Comparison of ENCODE assay signal across 7 cellular contexts in the genomic region with DNA sequence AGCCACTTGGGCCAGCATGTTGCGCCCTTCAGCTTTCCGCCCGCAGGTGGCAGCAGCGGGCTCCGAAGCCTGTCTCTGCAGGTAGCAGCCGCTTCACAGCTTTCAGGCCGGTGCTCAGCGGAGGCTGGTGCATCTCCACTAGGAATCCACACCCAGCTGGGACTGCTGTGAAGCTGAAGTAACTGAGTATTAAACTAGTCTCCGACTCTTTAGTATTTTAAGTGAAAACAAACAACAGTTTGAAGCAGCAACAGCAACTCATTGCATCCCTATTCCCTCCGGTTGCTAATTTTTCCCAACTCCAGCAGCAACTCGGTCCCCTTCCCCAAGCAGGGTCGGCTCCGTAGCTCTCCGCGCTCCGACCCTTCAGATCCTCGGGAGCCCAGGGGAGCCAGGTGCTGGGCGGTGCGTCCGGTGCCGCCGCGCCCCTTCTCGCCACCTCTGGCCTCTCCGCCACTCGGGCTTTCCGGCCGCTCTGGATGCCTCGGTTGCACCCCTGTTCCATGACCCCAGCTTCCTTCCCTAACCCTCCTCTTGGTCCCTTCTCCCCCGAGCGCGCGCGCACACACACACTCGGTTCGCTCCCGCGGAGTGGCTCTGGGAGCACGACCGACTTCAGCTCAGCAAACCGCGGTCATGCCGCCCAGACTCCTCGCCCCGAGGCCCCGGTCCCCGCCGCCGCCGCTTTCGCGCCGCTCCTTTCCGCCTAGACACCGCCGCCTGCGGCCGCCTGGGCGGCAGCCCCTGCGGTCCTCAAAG. TPM values are rescaled to one million over a fixed set of nuclear protein-coding genes. Genes with fewer than 3 reads are reported as not detected.
DNase-seq lines count a peak whose midpoint lies in the region; ATAC-seq and TF ChIP-seq lines count a peak whose summit lies in the region.

No MANE protein-coding gene starts in this region.

- ATAC-seq in GM18499 (IDR thresholded peaks at IDR 0.05; ENCODE audit: insufficient read depth, unreplicated experiment) (peak; percentile 96), HG02885 (IDR thresholded peaks at IDR 0.05; ENCODE audit: poor library complexity, unreplicated experiment) (peak; percentile 95)

- peaks cover 23% of the 10 kb centered on the region for H3K4me1 Mint-ChIP-seq in brain

- H3K4me3 Mint-ChIP-seq in brain: peak overlapping the region; percentile 87 to 95 (median 92)

- H3K27me3 Mint-ChIP-seq in brain: peaks cover 37% of the 10 kb centered on the region

- TF ChIP-seq CTCF in brain (conservative IDR thresholded peaks at IDR 0.05) (peak; percentile 86 to 92), retinal pigment epithelial cell (conservative IDR thresholded peaks at IDR 0.05; ENCODE audit: low read depth, low read length) (peak; percentile 95)

- peak overlapping the region in 4 of 5 experiments; percentile 26 to 85 (median 56) for H3K27ac Mint-ChIP-seq in brain

- H3K4me3 ChIP-seq in retinal pigment epithelial cell (ENCODE audit: low read length): peak overlapping the region; percentile 66

- H3K9me3 Mint-ChIP-seq in brain: peaks cover 0 to 5% (median 0%) of the 10 kb centered on the region in 5 experiments

- peak; percentile 97 for DNase-seq in NCI-H146 (lab: John Stamatoyannopoulos, UW)
- peak in 3 of 5 experiments; percentile 16 to 66 (median 36) for DNase-seq in T-helper 2 cell
- DNase-seq in iPS DF 4.7 (ENCODE audit: extremely low read depth, low spot score): peak; percentile 58
- DNase-seq in retinal pigment epithelial cell (ENCODE audit: low read depth): no peak

- H3K36me3 Mint-ChIP-seq in brain: no peaks in the 10 kb centered on the region

RNA-seq across cellular contexts. Expression of gene NKAIN2, which starts 0.8 kb away (rescaled TPM):
- 18.3 TPM for polyA plus RNA-seq in brain (ENCODE audit: insufficient read depth, low read depth, low replicate concordance)
